Comparison of ENCODE assay signal across 12 cellular contexts in genomic region chr4:153535735-153536494, GRCh38.
A peak's percentile ranks its signal among the peaks of the same experiment; 100 is the strongest.
DNase-seq lines count a peak whose midpoint lies in the region; ATAC-seq, FAIRE-seq and TF ChIP-seq lines count a peak whose summit lies in the region.
"Had no signal": no experiment of that assay in that cellular context is flagged by ENCODE, and none has a peak within 500 bp of the region (broad histone marks: within the 10 kb centered on the region; RNA-seq: fewer than 3 reads in every experiment).

No MANE protein-coding gene starts in this region.

- H3K4me3 ChIP-seq in OCI-LY1 (ENCODE audit: low read depth, low read length, poor library complexity, severe bottlenecking) (no peak overlapping the region), endothelial cell of umbilical vein (replicated peaks in 1 of 3; ENCODE audit: insufficient read depth in 1 of 3, low read depth in 1 of 3, low read length in 3 of 3) (no peak overlapping the region), skeletal muscle satellite cell (ENCODE audit: low read length) (no peak overlapping the region)
- H3K4me3 ChIP-seq: smooth muscle cell had no signal

- no peaks in the 10 kb centered on the region for H3K9me3 ChIP-seq in OCI-LY1 (ENCODE audit: low read length)
- H3K9me3 ChIP-seq in endothelial cell of umbilical vein (replicated peaks; ENCODE audit: control insufficient read depth, insufficient read depth, low read length), result no peaks in the 10 kb centered on the region
- no peaks in the 10 kb centered on the region for H3K9me3 ChIP-seq in skeletal muscle satellite cell (replicated peaks; ENCODE audit: low read length)
- H3K9me3 ChIP-seq: Caco-2 had no signal

- H3K4me2 ChIP-seq in OCI-LY1 (ENCODE audit: low read length) (no peak overlapping the region), endothelial cell of umbilical vein (ENCODE audit: insufficient read depth, low read length) (no peak overlapping the region), skeletal muscle satellite cell (ENCODE audit: low read length) (peak overlapping the region; percentile 19)
- H3K4me2 ChIP-seq: smooth muscle cell had no signal

- H3K4me1 ChIP-seq in OCI-LY1 (ENCODE audit: insufficient read depth, low read length, severe bottlenecking), result peaks cover 59% of the 10 kb centered on the region
- H3K4me1 ChIP-seq in endothelial cell of umbilical vein (ENCODE audit: control insufficient read depth, extremely low read depth, insufficient read depth, low read length), result peaks cover 13% of the 10 kb centered on the region
- peaks cover 19% of the 10 kb centered on the region for H3K4me1 ChIP-seq in skeletal muscle satellite cell (ENCODE audit: control insufficient read depth, insufficient read depth, low read length)

- peak; percentile 45 to 51 for ATAC-seq in activated T-cell treated with anti-CD3 and anti-CD28 coated beads, Interleukin-2, amount 50 U/mL, for 4 hours
- ATAC-seq in GM18907 (IDR thresholded peaks at IDR 0.05; ENCODE audit: unreplicated experiment) (no peak), HG03135 (IDR thresholded peaks at IDR 0.05; ENCODE audit: unreplicated experiment) (no peak)

- H3K27me3 ChIP-seq in OCI-LY1 (ENCODE audit: insufficient read depth, low read length) (no peaks in the 10 kb centered on the region), endothelial cell of umbilical vein (ENCODE audit: control insufficient read depth in 2 of 2, insufficient read depth in 2 of 2, low read length in 2 of 2) (no peaks in the 10 kb centered on the region), skeletal muscle satellite cell (ENCODE audit: control insufficient read depth, insufficient read depth, low read length) (no peaks in the 10 kb centered on the region)

- POLR2A ChIA-PET in endothelial cell of umbilical vein (lab: Charles Lee), result no interaction called here

- no peak for DNase-seq in activated T-cell treated with anti-CD3 and anti-CD28 coated beads, Interleukin-2, amount 50 U/mL, for 4 hours
- no peak for DNase-seq in activated T-cell treated with anti-CD3 and anti-CD28 coated beads, Interleukin-2, amount 50 U/mL, for 48 hours
- DNase-seq in endothelial cell of umbilical vein (ENCODE audit: low read depth, low spot score), result peak; percentile 21
- DNase-seq in COLO668 (lab: John Stamatoyannopoulos, UW; ENCODE audit: unreplicated experiment), result no peak
- DNase-seq: Caco-2, kidney, NCI-H187 had no signal

- no peaks in the 10 kb centered on the region for H3K9me1 ChIP-seq in endothelial cell of umbilical vein (replicated peaks; ENCODE audit: control insufficient read depth, extremely low read depth, insufficient read depth, low read length)

- peaks cover 7% of the 10 kb centered on the region for H3K36me3 Mint-ChIP-seq in activated T-cell treated with anti-CD3 and anti-CD28 coated beads, Interleukin-2, amount 50 U/mL, for 4 hours (ENCODE audit: insufficient read depth)

- H3K27ac ChIP-seq in OCI-LY1 (ENCODE audit: low read depth, low read length, poor library complexity, severe bottlenecking), result peak overlapping the region; percentile 45
- no peak overlapping the region for H3K27ac ChIP-seq in endothelial cell of umbilical vein (ENCODE audit: insufficient read depth, low read depth, low read length)

- H3F3A ChIP-seq in OCI-LY1 (ENCODE audit: insufficient read depth, low read length), result peaks cover 3% of the 10 kb centered on the region; the same call in 1 of the 2 replicates

- CTCF ChIA-PET in endothelial cell of umbilical vein (lab: Charles Lee), result interaction anchor here (1.3 kb wide), 1 partner anchor 23 kb away, joined by 3 read pairs; no protein-coding TSS in a partner anchor

- no peaks in the 10 kb centered on the region for H3K9me2 ChIP-seq in OCI-LY1 (ENCODE audit: low read depth, low read length)

- peak; percentile 17 for TF ChIP-seq CTCF in OCI-LY1 (IDR thresholded peaks at IDR 0.05; ENCODE audit: low read length)
- TF ChIP-seq CTCF in endothelial cell of umbilical vein (IDR thresholded peaks at IDR 0.05; ENCODE audit: extremely low read depth in 1 of 2, insufficient read depth in 1 of 2, low read depth in 1 of 2, low read length in 2 of 2), result no peak

- no peak for TF ChIP-seq POLR2A in endothelial cell of umbilical vein (IDR thresholded peaks at IDR 0.05; ENCODE audit: low read depth, low read length)

- peak overlapping the region; percentile 58 for H3K4me3 Mint-ChIP-seq in activated T-cell treated with anti-CD3 and anti-CD28 coated beads, Interleukin-2, amount 50 U/mL, for 4 hours

- no peaks in the 10 kb centered on the region for H3K9me3 Mint-ChIP-seq in activated T-cell treated with anti-CD3 and anti-CD28 coated beads, Interleukin-2, amount 50 U/mL, for 4 hours

- dilution Hi-C loops in endothelial cell of umbilical vein (cut with MboI; ENCODE audit: extremely low pct_ligation_motif_present, low sequenced_read_pairs), result no loop called here

- H2AFZ ChIP-seq in OCI-LY1 (ENCODE audit: low read length) (no peak overlapping the region), endothelial cell of umbilical vein (ENCODE audit: low read depth, low read length) (no peak overlapping the region)

- no peak overlapping the region for H3K9ac ChIP-seq in OCI-LY1 (ENCODE audit: low read length)
- no peak overlapping the region for H3K9ac ChIP-seq in endothelial cell of umbilical vein (replicated peaks; ENCODE audit: extremely low read depth, insufficient read depth, low read length)
- H3K9ac ChIP-seq in skeletal muscle satellite cell (ENCODE audit: low read depth, low read length), result no peak overlapping the region

- peaks cover 84% of the 10 kb centered on the region for H3K4me1 Mint-ChIP-seq in activated T-cell treated with anti-CD3 and anti-CD28 coated beads, Interleukin-2, amount 50 U/mL, for 4 hours (ENCODE audit: low read depth)

- H4K20me1 ChIP-seq in OCI-LY1 (ENCODE audit: insufficient read depth, low read length) (peaks cover 4% of the 10 kb centered on the region; the same call in 1 of the 2 replicates), endothelial cell of umbilical vein (replicated peaks; ENCODE audit: control insufficient read depth, extremely low read depth, insufficient read depth, low read length) (peaks cover 2% of the 10 kb centered on the region)

- FAIRE-seq in endothelial cell of umbilical vein (lab: Jason Lieb, UNC), result no peak
- FAIRE-seq: kidney had no signal

- no TSS peak for BruUV-seq in endothelial cell of umbilical vein (replicated peaks; lab: Mats Ljungman, UMichigan)

- intact Hi-C loops in endothelial cell of umbilical vein (cut with micrococcal nuclease), result no loop called here

- no peaks in the 10 kb centered on the region for H3K27me3 Mint-ChIP-seq in activated T-cell treated with anti-CD3 and anti-CD28 coated beads, Interleukin-2, amount 50 U/mL, for 4 hours (ENCODE audit: low read depth)

- H3K36me3 ChIP-seq in OCI-LY1 (ENCODE audit: insufficient read depth, low read length), result peaks cover 90% of the 10 kb centered on the region
- no peaks in the 10 kb centered on the region for H3K36me3 ChIP-seq in endothelial cell of umbilical vein (ENCODE audit: control insufficient read depth in 2 of 2, extremely low read depth in 1 of 2, insufficient read depth in 2 of 2, low read length in 2 of 2)
- no peaks in the 10 kb centered on the region for H3K36me3 ChIP-seq in skeletal muscle satellite cell (ENCODE audit: insufficient read depth, low read length)

- H3K79me2 ChIP-seq in OCI-LY1 (ENCODE audit: insufficient read depth, low read length) (peaks cover 98% of the 10 kb centered on the region), endothelial cell of umbilical vein (ENCODE audit: control insufficient read depth, insufficient read depth, low read length) (no peaks in the 10 kb centered on the region)

TF ChIP-seq in endothelial cell of umbilical vein, 7 proteins besides CTCF, POLR2A, EP300 and RAD21:
- TF ChIP-seq GATA2 (IDR thresholded peaks at IDR 0.05; ENCODE audit: insufficient read depth, insufficient read length, low read depth, low read length) (no peak), MYC (IDR thresholded peaks at IDR 0.05; ENCODE audit: low read depth, low read length) (no peak), MAX (IDR thresholded peaks at IDR 0.05; ENCODE audit: insufficient read depth, insufficient read length) (no peak), FOS (IDR thresholded peaks at IDR 0.05; ENCODE audit: borderline replicate concordance, insufficient read depth, low read length) (no peak), POLR2AphosphoS5 (IDR thresholded peaks at IDR 0.05; ENCODE audit: insufficient read depth, low read depth, low read length) (no peak), JUN (IDR thresholded peaks at IDR 0.05; ENCODE audit: borderline replicate concordance, insufficient read depth, insufficient read length, low read depth) (no peak), EZH2 (IDR thresholded peaks at IDR 0.05; ENCODE audit: borderline replicate concordance, low read depth, low read length, severe bottlenecking) (no peak)
TF ChIP-seq in endothelial cell of umbilical vein: peak in this region for 0.

Comparison
In these comparisons a context has a peak if more than half of its experiments do, and no peak if none do; other contexts are left out.
1. ATAC-seq: peak in activated T-cell treated with anti-CD3 and anti-CD28 coated beads, Interleukin-2, amount 50 U/mL, for 4 hours (2 of 2); none in GM18907 (single experiment) and HG03135 (single experiment).